Comparison of ENCODE assay signal across 1 cellular context in the genomic region with DNA sequence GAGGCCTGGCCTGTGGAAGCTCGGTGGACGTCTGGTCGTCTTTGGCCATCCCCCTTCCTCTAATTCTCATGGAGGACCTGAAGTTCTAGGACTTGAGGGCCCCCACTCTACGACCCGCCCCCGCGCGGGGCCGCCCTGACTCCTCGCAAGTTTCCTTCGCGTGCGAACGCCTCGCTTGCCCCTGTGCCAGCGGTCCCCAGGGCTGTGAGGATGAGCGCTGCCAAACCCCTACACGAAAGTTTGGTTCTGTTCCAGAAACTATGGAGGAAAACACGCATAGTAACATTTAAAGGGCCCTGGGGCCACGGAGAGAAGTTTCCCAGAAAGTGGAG.
TF ChIP-seq lines count a peak whose summit lies in the region.

No MANE protein-coding gene starts in this region.

TF ChIP-seq in HepG2, 621 proteins besides CTCF, POLR2A, EP300 and RAD21 (continued from another document):
- TF ChIP-seq ZNF574 (CRISPR knock-in tag; IDR thresholded peaks at IDR 0.05): no peak
- no peak for TF ChIP-seq HIVEP1 (CRISPR knock-in tag; IDR thresholded peaks at IDR 0.05)
- no peak for TF ChIP-seq KLF13 (CRISPR knock-in tag; IDR thresholded peaks at IDR 0.05)
- no peak for TF ChIP-seq CEBPB (IDR thresholded peaks at IDR 0.05; ENCODE audit: borderline replicate concordance, low read depth, low read length)
- TF ChIP-seq TRIM22 (IDR thresholded peaks at IDR 0.05): no peak
- no peak for TF ChIP-seq PRDM10 (CRISPR knock-in tag; IDR thresholded peaks at IDR 0.05; ENCODE audit: low read depth)
- TF ChIP-seq ATF7 (IDR thresholded peaks at IDR 0.05): no peak
- no peak for TF ChIP-seq ATF7 (CRISPR knock-in tag; IDR thresholded peaks at IDR 0.05)
